In genomic region chr20:59821788-59822187, GRCh38 we compare ENCODE assay signal across 24 cellular contexts.
DNase-seq lines count a peak whose midpoint lies in the region; ATAC-seq, FAIRE-seq and TF ChIP-seq lines count a peak whose summit lies in the region.
"Had no signal": no experiment of that assay in that cellular context is flagged by ENCODE, and none has a peak within 500 bp of the region (broad histone marks: within the 10 kb centered on the region; RNA-seq: fewer than 3 reads in every experiment).

No MANE protein-coding gene starts in this region.

- no peak for ATAC-seq in SK-N-SH treated with all-trans-retinoic acid at 6 μM for 48 hours
- ATAC-seq in GM18517 (IDR thresholded peaks at IDR 0.05; ENCODE audit: unreplicated experiment) = no peak

- H3F3A ChIP-seq in SK-N-SH (replicated peaks; ENCODE audit: insufficient read depth) = no peaks in the 10 kb centered on the region

- H3K27me3 ChIP-seq in SK-N-SH (ENCODE audit: insufficient read depth) (no peaks in the 10 kb centered on the region), endodermal cell (ENCODE audit: control insufficient read depth, insufficient read depth, low read length, poor library complexity, severe bottlenecking) (no peaks in the 10 kb centered on the region)
- H3K27me3 ChIP-seq: MG63 had no signal

- H3K79me2 ChIP-seq in SK-N-SH (ENCODE audit: insufficient read depth) = no peaks in the 10 kb centered on the region

- no peaks in the 10 kb centered on the region for H3K36me3 Mint-ChIP-seq in endodermal cell (ENCODE audit: low read depth)
- H3K36me3 Mint-ChIP-seq: CD4-positive, CD25-positive, alpha-beta regulatory T cell had no signal

- H3K4me1 Mint-ChIP-seq in endodermal cell = peaks cover 4% of the 10 kb centered on the region
- H3K4me1 Mint-ChIP-seq: B cell; CD4-positive, CD25-positive, alpha-beta regulatory T cell had no signal

- TF ChIP-seq CTCF in SK-N-SH (IDR thresholded peaks at IDR 0.05) (no peak), RWPE1 (conservative IDR thresholded peaks at IDR 0.05; ENCODE audit: low read depth) (no peak), endodermal cell (conservative IDR thresholded peaks at IDR 0.05) (no peak)

- no peaks in the 10 kb centered on the region for H4K20me1 ChIP-seq in SK-N-SH (ENCODE audit: insufficient read depth)

- no peak for FAIRE-seq in HTR-8/SVneo (lab: Jason Lieb, UNC)

- H3K4me3 Mint-ChIP-seq in endodermal cell = no peak overlapping the region
- H3K4me3 Mint-ChIP-seq: B cell; CD4-positive, CD25-positive, alpha-beta regulatory T cell; H9 had no signal

- 71% methylated on average over 18 of the region's 19 CpGs for WGBS in SK-N-SH (ENCODE audit: low lambda C conversion rate)
- 76% methylated on average over 4 of the region's 19 CpGs; no CpG with 5 or more reads in 1 of the 2 experiments for WGBS in endodermal cell (ENCODE audit: insufficient coverage in 1 of 2, insufficient read length in 1 of 2), 2 experiments

- no peaks in the 10 kb centered on the region; a peak in 1 of 4 replicates for H3K4me1 ChIP-seq in SK-N-SH (ENCODE audit: control insufficient read depth in 1 of 2, insufficient read depth in 2 of 2, low read depth in 1 of 2, low read length in 1 of 2)
- no peaks in the 10 kb centered on the region for H3K4me1 ChIP-seq in endodermal cell (ENCODE audit: control insufficient read depth, insufficient read depth, low read length)
- H3K4me1 ChIP-seq: Caco-2 had no signal

- no peaks in the 10 kb centered on the region for H3K9me3 ChIP-seq in SK-N-SH
- H3K9me3 ChIP-seq in endodermal cell (ENCODE audit: control insufficient read depth, low read length) = peaks cover 7% of the 10 kb centered on the region
- H3K9me3 ChIP-seq: Caco-2, MG63 had no signal

- no peak overlapping the region for H3K4me2 ChIP-seq in SK-N-SH

- CTCF ChIA-PET in SK-N-SH (lab: Yijun Ruan, JAX) (interaction anchor here (1.3 kb wide), 1 partner anchor 12 kb away, joined by 4 read pairs; no protein-coding TSS in a partner anchor), RWPE1 (lab: Yijun Ruan, JAX) (no interaction called here)

- DNase-seq in SK-N-SH (peak; percentile 16), RWPE1 (ENCODE audit: low spot score) (no peak), endodermal cell (peak; percentile 17), HK-2 (ENCODE audit: unreplicated experiment) (no peak), HTR-8/SVneo (ENCODE audit: insufficient read length, low spot score) (no peak)
- DNase-seq: 8988T; CD4-positive, CD25-positive, alpha-beta regulatory T cell; DMS79; IMR-90; MG63; NCI-H1048; NCI-H1436; NCI-H1930; NCI-H226; NCI-H524; NCI-H82; SIG-M5 had no signal

- H3K9me2 ChIP-seq in SK-N-SH = no peaks in the 10 kb centered on the region

- no peak overlapping the region for H3K27ac ChIP-seq in SK-N-SH (ENCODE audit: low read depth in 2 of 2, low read length in 1 of 2)
- peak overlapping the region; percentile 80 for H3K27ac ChIP-seq in RWPE1
- H3K27ac ChIP-seq in endodermal cell (ENCODE audit: low read depth, low read length) = no peak overlapping the region
- peak overlapping the region; percentile 90 for H3K27ac ChIP-seq in temporal lobe (ENCODE audit: low read depth, low read length)
- H3K27ac ChIP-seq: HL-60 had no signal

- no peak overlapping the region for H3K9ac ChIP-seq in SK-N-SH
- no peak overlapping the region for H3K9ac ChIP-seq in endodermal cell (ENCODE audit: extremely low read depth, low read length, poor library complexity, severe bottlenecking)

- H3K36me3 ChIP-seq in SK-N-SH (replicated peaks in 1 of 2; ENCODE audit: control insufficient read depth in 1 of 2, insufficient read depth in 2 of 2, low read length in 1 of 2) (no peaks in the 10 kb centered on the region), endodermal cell (ENCODE audit: control insufficient read depth, insufficient read depth, low read length) (no peaks in the 10 kb centered on the region)
- H3K36me3 ChIP-seq: MG63 had no signal

- no peak for TF ChIP-seq RAD21 in SK-N-SH (IDR thresholded peaks at IDR 0.05; ENCODE audit: low read length)

- no peak for TF ChIP-seq EP300 in SK-N-SH (IDR thresholded peaks at IDR 0.05; ENCODE audit: borderline replicate concordance in 1 of 2, low read depth in 1 of 2, low read length in 1 of 2)

- no peak overlapping the region for H3K27ac Mint-ChIP-seq in endodermal cell
- H3K27ac Mint-ChIP-seq: B cell; CD4-positive, CD25-positive, alpha-beta regulatory T cell; H9 had no signal

- H3K27me3 Mint-ChIP-seq in endodermal cell (ENCODE audit: insufficient read depth) = peaks cover 12% of the 10 kb centered on the region

- no peaks in the 10 kb centered on the region for H3K9me3 Mint-ChIP-seq in endodermal cell
- H3K9me3 Mint-ChIP-seq: CD4-positive, CD25-positive, alpha-beta regulatory T cell had no signal

- POLR2A ChIA-PET in SK-N-SH (lab: Yijun Ruan, JAX) = no interaction called here
- POLR2A ChIA-PET in RWPE1 (lab: Yijun Ruan, JAX; ENCODE audit: low non-redundant PET) = no interaction called here

- H3K4me3 ChIP-seq in SK-N-SH (ENCODE audit: low read depth in 2 of 2, low read length in 1 of 2) = no peak overlapping the region
- no peak overlapping the region for H3K4me3 ChIP-seq in endodermal cell (ENCODE audit: low read length)
- H3K4me3 ChIP-seq: MG63 had no signal

- H2AFZ ChIP-seq in SK-N-SH (ENCODE audit: low read depth) = no peak overlapping the region

TF ChIP-seq in SK-N-SH, 30 proteins besides CTCF, POLR2A, EP300 and RAD21 (continues in another document):
- TF ChIP-seq ELF1 (IDR thresholded peaks at IDR 0.05) (no peak), FOXJ3 (CRISPR knock-in tag; IDR thresholded peaks at IDR 0.05) (no peak), CHD2 (IDR thresholded peaks at IDR 0.05; ENCODE audit: low read length, partially characterized antibody) (no peak), NFIC (IDR thresholded peaks at IDR 0.05; ENCODE audit: borderline replicate concordance) (no peak), MXI1 (IDR thresholded peaks at IDR 0.05; ENCODE audit: low read depth, low read length) (no peak), MAX (IDR thresholded peaks at IDR 0.05; ENCODE audit: low read depth) (no peak), GABPA (IDR thresholded peaks at IDR 0.05; ENCODE audit: low read depth) (no peak), RCOR1 (IDR thresholded peaks at IDR 0.05; ENCODE audit: low read length) (no peak), GATA2 (CRISPR knock-in tag; IDR thresholded peaks at IDR 0.05) (no peak), RXRA (IDR thresholded peaks at IDR 0.05; ENCODE audit: borderline replicate concordance, low read depth) (no peak), NRF1 (IDR thresholded peaks at IDR 0.05; ENCODE audit: low read depth, low read length) (no peak), SMC3 (IDR thresholded peaks at IDR 0.05; ENCODE audit: low read depth, low read length) (no peak), JUND (IDR thresholded peaks at IDR 0.05) (no peak), USF2 (IDR thresholded peaks at IDR 0.05; ENCODE audit: borderline replicate concordance, low read depth, low read length) (no peak), YY1 (IDR thresholded peaks at IDR 0.05; ENCODE audit: low read depth) (no peak)

TF ChIP-seq in SK-N-SH treated with all-trans-retinoic acid at 6 μM for 48 hours, 23 proteins besides CTCF, POLR2A, EP300 and RAD21 (continues in another document):
- TF ChIP-seq GLIS3 (CRISPR knock-in tag; IDR thresholded peaks at IDR 0.05) (no peak), BACH2 (CRISPR knock-in tag; IDR thresholded peaks at IDR 0.05; ENCODE audit: borderline replicate concordance) (no peak), OSR1 (CRISPR knock-in tag; IDR thresholded peaks at IDR 0.05) (no peak), PPARA (CRISPR knock-in tag; IDR thresholded peaks at IDR 0.05; ENCODE audit: borderline replicate concordance) (no peak), SNAI2 (CRISPR knock-in tag; IDR thresholded peaks at IDR 0.05) (no peak), ARNTL (CRISPR knock-in tag; IDR thresholded peaks at IDR 0.05; ENCODE audit: borderline replicate concordance, low read depth) (no peak), PATZ1 (CRISPR knock-in tag; IDR thresholded peaks at IDR 0.05; ENCODE audit: borderline replicate concordance) (no peak), ZFP3 (CRISPR knock-in tag; IDR thresholded peaks at IDR 0.05) (no peak), CSDC2 (CRISPR knock-in tag; IDR thresholded peaks at IDR 0.05) (no peak), ZNF70 (CRISPR knock-in tag; IDR thresholded peaks at IDR 0.05) (no peak)
- TF ChIP-seq, protein P1, sequence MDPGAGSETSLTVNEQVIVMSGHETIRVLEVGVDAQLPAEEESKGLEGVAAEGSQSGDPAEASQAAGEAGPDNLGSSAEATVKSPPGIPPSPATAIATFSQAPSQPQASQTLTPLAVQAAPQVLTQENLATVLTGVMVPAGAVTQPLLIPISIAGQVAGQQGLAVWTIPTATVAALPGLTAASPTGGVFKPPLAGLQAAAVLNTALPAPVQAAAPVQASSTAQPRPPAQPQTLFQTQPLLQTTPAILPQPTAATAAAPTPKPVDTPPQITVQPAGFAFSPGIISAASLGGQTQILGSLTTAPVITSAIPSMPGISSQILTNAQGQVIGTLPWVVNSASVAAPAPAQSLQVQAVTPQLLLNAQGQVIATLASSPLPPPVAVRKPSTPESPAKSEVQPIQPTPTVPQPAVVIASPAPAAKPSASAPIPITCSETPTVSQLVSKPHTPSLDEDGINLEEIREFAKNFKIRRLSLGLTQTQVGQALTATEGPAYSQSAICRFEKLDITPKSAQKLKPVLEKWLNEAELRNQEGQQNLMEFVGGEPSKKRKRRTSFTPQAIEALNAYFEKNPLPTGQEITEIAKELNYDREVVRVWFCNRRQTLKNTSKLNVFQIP (CRISPR knock-in tag; IDR thresholded peaks at IDR 0.05; ENCODE audit: borderline replicate concordance, low read depth) = no peak

Comparison
In these comparisons a context has a peak if more than half of its experiments do, and no peak if none do; other contexts are left out.
1. DNase-seq: peak in SK-N-SH (single experiment) and endodermal cell (single experiment); none in RWPE1 (single experiment), HK-2 (single experiment) and HTR-8/SVneo (single experiment).
2. H3K27ac ChIP-seq: peak in RWPE1 (single experiment) and temporal lobe (single experiment); none in SK-N-SH (0 of 2) and endodermal cell (single experiment).